8 cellular contexts compared by ENCODE assay signal in genomic region chr1:205228052-205228451, GRCh38. TPM values are rescaled to one million over a fixed set of nuclear protein-coding genes. Genes with fewer than 3 reads are reported as not detected.
DNase-seq lines count a peak whose midpoint lies in the region; ATAC-seq and TF ChIP-seq lines count a peak whose summit lies in the region.

No MANE protein-coding gene starts in this region.

- peaks cover 27% of the 10 kb centered on the region for H3K4me1 Mint-ChIP-seq in activated T-helper 17 cell treated with anti-CD3 and anti-CD28 coated beads, Interleukin-2, amount 50 U/mL, for 72 hours
- H3K4me1 Mint-ChIP-seq in immature natural killer cell = peaks cover 30 to 32% of the 10 kb centered on the region in 2 donors

- H3K4me3 Mint-ChIP-seq in activated T-helper 17 cell treated with anti-CD3 and anti-CD28 coated beads, Interleukin-2, amount 50 U/mL, for 72 hours = peak overlapping the region; percentile 85
- peak overlapping the region; percentile 85 to 99 (median 92) for H3K4me3 Mint-ChIP-seq in immature natural killer cell

- no peaks in the 10 kb centered on the region for H3K36me3 ChIP-seq in BE2C
- no peaks in the 10 kb centered on the region for H3K36me3 ChIP-seq in HAP-1 (replicated peaks)

- DNase-seq in BE2C (no peak), HAP-1 (ENCODE audit: low spot score in 2 of 2) (peak in 1 of 2 experiments; percentile 29), immature natural killer cell (peak in 1 of 3 donors; percentile 3), substantia nigra (lab: John Stamatoyannopoulos, UW) (no peak), occipital lobe (lab: John Stamatoyannopoulos, UW) (no peak), SIG-M5 (lab: John Stamatoyannopoulos, UW) (no peak), dermis blood vessel endothelial cell (no peak)

- ATAC-seq in activated T-helper 17 cell treated with anti-CD3 and anti-CD28 coated beads, Interleukin-2, amount 50 U/mL, for 72 hours (replicated peaks) = peak; percentile 7

- H3K4me3 ChIP-seq in BE2C (ENCODE audit: low read depth, low read length) = peak overlapping the region; percentile 74
- peak overlapping the region; percentile 39 for H3K4me3 ChIP-seq in HAP-1

- no peak for TF ChIP-seq CTCF in BE2C (IDR thresholded peaks at IDR 0.05; ENCODE audit: low read depth, low read length)

- H3K27ac ChIP-seq in substantia nigra (ENCODE audit: low read depth, low read length, poor library complexity, severe bottlenecking) = peak overlapping the region; percentile 94

- H3K27me3 ChIP-seq in BE2C = no peaks in the 10 kb centered on the region
- H3K27me3 ChIP-seq in HAP-1 (ENCODE audit: low read depth) = no peaks in the 10 kb centered on the region

- H3K36me3 Mint-ChIP-seq in activated T-helper 17 cell treated with anti-CD3 and anti-CD28 coated beads, Interleukin-2, amount 50 U/mL, for 72 hours (ENCODE audit: low read depth) = no peaks in the 10 kb centered on the region
- no peaks in the 10 kb centered on the region for H3K36me3 Mint-ChIP-seq in immature natural killer cell

- H3K9me3 ChIP-seq in BE2C (no peaks in the 10 kb centered on the region), HAP-1 (no peaks in the 10 kb centered on the region)

- no peaks in the 10 kb centered on the region for H3K9me3 Mint-ChIP-seq in activated T-helper 17 cell treated with anti-CD3 and anti-CD28 coated beads, Interleukin-2, amount 50 U/mL, for 72 hours
- H3K9me3 Mint-ChIP-seq in immature natural killer cell = no peaks in the 10 kb centered on the region

- H3K27ac Mint-ChIP-seq in activated T-helper 17 cell treated with anti-CD3 and anti-CD28 coated beads, Interleukin-2, amount 50 U/mL, for 72 hours = peak overlapping the region; percentile 15
- peak overlapping the region in 1 of 6 donors; percentile 81 for H3K27ac Mint-ChIP-seq in immature natural killer cell

- H3K27me3 Mint-ChIP-seq in activated T-helper 17 cell treated with anti-CD3 and anti-CD28 coated beads, Interleukin-2, amount 50 U/mL, for 72 hours = peaks cover 9% of the 10 kb centered on the region
- peaks cover 8 to 12% (median 9%) of the 10 kb centered on the region in 3 donors for H3K27me3 Mint-ChIP-seq in immature natural killer cell (ENCODE audit: low read depth in 3 of 3)

- H3K4me1 ChIP-seq in BE2C (peaks cover 3% of the 10 kb centered on the region; the same call in 1 of the 2 replicates), HAP-1 (peaks cover 39% of the 10 kb centered on the region)

- in situ Hi-C loops in HAP-1 (cut with MboI; ENCODE audit: low sequenced_read_pairs) = no loop called here

RNA-seq across cellular contexts. Expression of gene TMCC2, which starts 0.3 kb away (rescaled TPM):
- 48.8 TPM for polyA plus RNA-seq in BE2C (2012; ENCODE audit: insufficient read depth, insufficient read length, low read depth)
- total RNA-seq in activated T-helper 17 cell treated with anti-CD3 and anti-CD28 coated beads, Interleukin-2, amount 50 U/mL, for 72 hours = 1 to 10 TPM; 2.6 to 3.5 TPM
- polyA plus RNA-seq in immature natural killer cell = 1 to 10 TPM in 1 of 3 donors, under 1 TPM in 1, not detected in 1; 0.50 to 1.1 TPM
- total RNA-seq in occipital lobe = 45.9 TPM
- 1.7 and 1.9 TPM in 2 replicates for total RNA-seq in dermis blood vessel endothelial cell

RNA-seq across cellular contexts. Expression of gene DSTYK, which starts 16.6 kb away (rescaled TPM):
- 2.7 TPM for polyA plus RNA-seq in BE2C (2012; ENCODE audit: insufficient read depth, insufficient read length, low read depth)
- 1 to 10 TPM; 9.8 to 10.0 TPM for total RNA-seq in activated T-helper 17 cell treated with anti-CD3 and anti-CD28 coated beads, Interleukin-2, amount 50 U/mL, for 72 hours
- polyA plus RNA-seq in immature natural killer cell = 1 to 10 TPM; 2.9 to 8.3 (median 3.6) TPM
- total RNA-seq in occipital lobe (28.1 TPM), dermis blood vessel endothelial cell (14.9 and 15.1 TPM in 2 replicates)

Comparison
In these comparisons a context has a peak if more than half of its experiments do, and no peak if none do; other contexts are left out.
1. RNA of gene TMCC2, which starts 0.3 kb away (total RNA-seq): 45.9 TPM in occipital lobe (single experiment); 2.6 to 3.5 TPM in activated T-helper 17 cell treated with anti-CD3 and anti-CD28 coated beads, Interleukin-2, amount 50 U/mL, for 72 hours and 1.7 to 1.9 TPM in dermis blood vessel endothelial cell; every median in the first group is over 10 times any median in the second.